In the genomic region with DNA sequence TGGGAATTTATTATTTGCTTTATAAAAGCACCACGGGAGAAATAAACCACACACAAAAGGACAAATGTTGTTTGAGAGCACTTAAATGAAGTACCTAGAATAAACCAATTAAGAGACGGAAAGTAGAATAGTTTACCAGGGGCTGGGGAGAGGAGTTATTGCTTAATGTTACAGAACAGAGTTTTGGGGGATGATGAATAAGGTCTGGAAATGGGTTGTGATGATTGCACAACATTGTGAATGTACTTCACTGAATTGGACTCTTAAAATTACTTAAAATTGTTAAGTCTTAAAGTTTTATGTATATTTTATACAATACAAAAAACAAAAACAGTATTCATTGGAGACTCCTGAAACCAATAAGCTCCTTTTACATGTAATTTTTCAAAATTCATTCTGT, we compare ENCODE assay signal across 9 cellular contexts. TPM values are rescaled to one million over a fixed set of nuclear protein-coding genes. Genes with fewer than 3 reads are reported as not detected.
DNase-seq lines count a peak whose midpoint lies in the region; TF ChIP-seq lines count a peak whose summit lies in the region.
"Had no signal": no experiment of that assay in that cellular context is flagged by ENCODE, and none has a peak within 500 bp of the region (broad histone marks: within the 10 kb centered on the region; RNA-seq: fewer than 3 reads in every experiment).

No MANE protein-coding gene starts in this region.

- H3K27me3 Mint-ChIP-seq in neural progenitor cell (ENCODE audit: insufficient read depth, low read depth) = no peaks in the 10 kb centered on the region

- H3K9me3 ChIP-seq in DOHH2 (ENCODE audit: control insufficient read depth, insufficient read depth, low read length) = no peaks in the 10 kb centered on the region
- no peaks in the 10 kb centered on the region for H3K9me3 ChIP-seq in neural progenitor cell (ENCODE audit: low read depth)

- H3K36me3 ChIP-seq in DOHH2 (ENCODE audit: control insufficient read depth, low read length) (peaks cover 36% of the 10 kb centered on the region), neural progenitor cell (peaks cover 11% of the 10 kb centered on the region)

- H3K27me3 ChIP-seq in DOHH2 (ENCODE audit: control insufficient read depth, low read length) (no peaks in the 10 kb centered on the region), neural progenitor cell (peaks cover 16% of the 10 kb centered on the region)

- H3K4me1 ChIP-seq in DOHH2 (ENCODE audit: control insufficient read depth, low read length) = peaks cover 60% of the 10 kb centered on the region
- H3K4me1 ChIP-seq in neural progenitor cell = peaks cover 12% of the 10 kb centered on the region

- peak overlapping the region; percentile 92 for H3K4me3 Mint-ChIP-seq in neural progenitor cell

- H3K79me2 ChIP-seq in DOHH2 (ENCODE audit: control insufficient read depth, low read length) (peaks cover 64% of the 10 kb centered on the region), neural progenitor cell (ENCODE audit: low read depth) (peaks cover 51% of the 10 kb centered on the region)

- H3K9ac ChIP-seq in neural progenitor cell = peak overlapping the region; percentile 77

- no peaks in the 10 kb centered on the region for H3K9me2 ChIP-seq in DOHH2 (replicated peaks; ENCODE audit: control insufficient read depth, low read length)

- H3K27ac ChIP-seq in DOHH2 (ENCODE audit: low read depth, low read length) = peak overlapping the region; percentile 47
- no peak overlapping the region for H3K27ac ChIP-seq in coronary artery
- H3K27ac ChIP-seq in neural progenitor cell = no peak overlapping the region

- H3K4me3 ChIP-seq in DOHH2 (ENCODE audit: low read length) (peak overlapping the region; percentile 95), coronary artery (peak overlapping the region; percentile 100), neural progenitor cell (peak overlapping the region; percentile 71)

- peak; percentile 30 to 37 for DNase-seq in NOMO-1 (lab: John Stamatoyannopoulos, UW; ENCODE audit: unreplicated experiment in 2 of 2)
- no peak for DNase-seq in coronary artery (ENCODE audit: low spot score)
- no peak for DNase-seq in neural progenitor cell (ENCODE audit: low spot score)
- DNase-seq in mesenteric fat pad (ENCODE audit: low spot score) = no peak
- no peak for DNase-seq in NCI-H526 (lab: John Stamatoyannopoulos, UW)
- no peak for DNase-seq in GDM1 (lab: John Stamatoyannopoulos, UW)
- DNase-seq in nucleus accumbens (lab: John Stamatoyannopoulos, UW) = no peak
- DNase-seq: NCI-H1694 treated with DMSO at 0.1 percent for 48 hours had no signal

- H3K4me1 Mint-ChIP-seq in neural progenitor cell = peaks cover 26% of the 10 kb centered on the region

- no peak overlapping the region for H2AFZ ChIP-seq in neural progenitor cell (replicated peaks)

- no peak for TF ChIP-seq CTCF in DOHH2 (IDR thresholded peaks at IDR 0.05; ENCODE audit: low read depth, low read length, poor library complexity, severe bottlenecking)
- TF ChIP-seq CTCF in coronary artery (IDR thresholded peaks at IDR 0.05) = no peak
- TF ChIP-seq CTCF in neural progenitor cell (IDR thresholded peaks at IDR 0.05) = no peak

- no peaks in the 10 kb centered on the region for H3K9me3 Mint-ChIP-seq in neural progenitor cell

- H4K20me1 ChIP-seq in DOHH2 (ENCODE audit: control insufficient read depth, insufficient read depth, low read depth, low read length) = peaks cover 5% of the 10 kb centered on the region
- peaks cover 44% of the 10 kb centered on the region for H4K20me1 ChIP-seq in neural progenitor cell (ENCODE audit: low read depth)

- H3F3A ChIP-seq in DOHH2 (ENCODE audit: control insufficient read depth, insufficient read depth) = 0 out of 2 replicates have a peak, but pooled peaks cover 3% of the 10 kb centered on the region
- H3F3A ChIP-seq in neural progenitor cell (ENCODE audit: low read depth) = peaks cover 9% of the 10 kb centered on the region

- H3K4me2 ChIP-seq in DOHH2 (ENCODE audit: low read length) (peak overlapping the region; percentile 99), neural progenitor cell (peak overlapping the region; percentile 94)

- H3K27ac Mint-ChIP-seq in neural progenitor cell = no peak overlapping the region

- H3K36me3 Mint-ChIP-seq in neural progenitor cell = peaks cover 4% of the 10 kb centered on the region

RNA-seq across cellular contexts. Expression of gene ZBTB43, which starts 1.5 kb away (rescaled TPM):
- total RNA-seq in neural progenitor cell (ENCODE audit: low replicate concordance) (9.3 and 10.0 TPM in 2 replicates), mesenteric fat pad (20.9 TPM)

RNA-seq across cellular contexts. Expression of gene ZBTB34, which starts 54.1 kb away (rescaled TPM):
- 17.4 and 21.9 TPM in 2 replicates for total RNA-seq in neural progenitor cell (ENCODE audit: low replicate concordance)
- 9.4 TPM for total RNA-seq in mesenteric fat pad

Comparison
In these comparisons a context has a peak if more than half of its experiments do, and no peak if none do; other contexts are left out.
1. DNase-seq: peak in NOMO-1 (2 of 2); none in coronary artery (single experiment), neural progenitor cell (single experiment), mesenteric fat pad (single experiment), NCI-H526 (0 of 2), GDM1 (single experiment) and nucleus accumbens (0 of 56).
2. Peak in every context shown above with its lines, with median percentiles within 50 percentile points of each other: H3K4me3 ChIP-seq.